In genomic region chr2:76759634-76760366, GRCh38 we compare ENCODE assay signal across 13 cellular contexts.
"Had no signal": no experiment of that assay in that cellular context is flagged by ENCODE, and none has a peak within 500 bp of the region (broad histone marks: within the 10 kb centered on the region; RNA-seq: fewer than 3 reads in every experiment).

No MANE protein-coding gene starts in this region.

- H3K27ac ChIP-seq: brain microvascular endothelial cell, suprapubic skin, upper lobe of right lung had no signal

- H3K4me1 ChIP-seq: suprapubic skin, upper lobe of right lung had no signal

- DNase-seq: activated CD4-positive, alpha-beta memory T cell treated with anti-CD3 and anti-CD28 coated beads, Interleukin-2, amount 10 ng/mL, durations not matched to agents 7 days and 5 days; activated CD4-positive, alpha-beta T cell treated with anti-CD3 and anti-CD28 coated beads for 36 hours; activated gamma-delta T cell treated with Interleukin-2 at 50 U/mL for 16 hours; activated naive CD8-positive, alpha-beta T cell treated with anti-CD3 and anti-CD28 coated beads for 36 hours; activated T-cell treated with anti-CD3 and anti-CD28 coated beads, Interleukin-2, amount 50 U/mL, for 72 hours; brain microvascular endothelial cell; hypothalamus; kidney glomerular epithelial cell; stimulated activated CD4-positive, alpha-beta T cell treated with anti-CD3 and anti-CD28 coated beads, Interleukin-12 subunit alpha, Interleukin-12 subunit beta, amount 100 ng/mL, for 4 hours; stimulated activated naive CD8-positive, alpha-beta T cell treated with anti-CD3 and anti-CD28 coated beads, Interleukin-15, Interleukin-2, amounts not matched to agents 100 U/mL and 50 U/mL, for 24 hours; upper lobe of right lung had no signal

- H3K27me3 ChIP-seq: brain microvascular endothelial cell, suprapubic skin, upper lobe of right lung had no signal

- H3K27ac Mint-ChIP-seq: activated CD4-positive, alpha-beta memory T cell treated with anti-CD3 and anti-CD28 coated beads, Interleukin-2, amount 10 ng/mL, durations not matched to agents 7 days and 5 days; activated CD4-positive, alpha-beta T cell treated with anti-CD3 and anti-CD28 coated beads for 36 hours; activated naive CD8-positive, alpha-beta T cell treated with anti-CD3 and anti-CD28 coated beads for 36 hours; activated T-cell treated with anti-CD3 and anti-CD28 coated beads, Interleukin-2, amount 50 U/mL, for 72 hours had no signal

- H3K4me3 ChIP-seq: suprapubic skin, upper lobe of right lung had no signal

- H3K9me3 ChIP-seq: suprapubic skin, upper lobe of right lung had no signal

- H3K36me3 Mint-ChIP-seq: activated naive CD8-positive, alpha-beta T cell treated with anti-CD3 and anti-CD28 coated beads for 36 hours had no signal

- H3K36me3 ChIP-seq: brain microvascular endothelial cell, suprapubic skin, upper lobe of right lung had no signal

- H3K27me3 Mint-ChIP-seq: activated CD4-positive, alpha-beta memory T cell treated with anti-CD3 and anti-CD28 coated beads, Interleukin-2, amount 10 ng/mL, durations not matched to agents 7 days and 5 days; activated CD4-positive, alpha-beta T cell treated with anti-CD3 and anti-CD28 coated beads for 36 hours; activated naive CD8-positive, alpha-beta T cell treated with anti-CD3 and anti-CD28 coated beads for 36 hours had no signal

- H3K4me1 Mint-ChIP-seq: activated CD4-positive, alpha-beta memory T cell treated with anti-CD3 and anti-CD28 coated beads, Interleukin-2, amount 10 ng/mL, durations not matched to agents 7 days and 5 days; activated CD4-positive, alpha-beta T cell treated with anti-CD3 and anti-CD28 coated beads for 36 hours; activated naive CD8-positive, alpha-beta T cell treated with anti-CD3 and anti-CD28 coated beads for 36 hours had no signal

- H3K9me3 Mint-ChIP-seq: activated naive CD8-positive, alpha-beta T cell treated with anti-CD3 and anti-CD28 coated beads for 36 hours had no signal

- H3K4me3 Mint-ChIP-seq: activated CD4-positive, alpha-beta memory T cell treated with anti-CD3 and anti-CD28 coated beads, Interleukin-2, amount 10 ng/mL, durations not matched to agents 7 days and 5 days; activated CD4-positive, alpha-beta T cell treated with anti-CD3 and anti-CD28 coated beads for 36 hours; activated naive CD8-positive, alpha-beta T cell treated with anti-CD3 and anti-CD28 coated beads for 36 hours; activated T-cell treated with anti-CD3 and anti-CD28 coated beads, Interleukin-2, amount 50 U/mL, for 72 hours had no signal

- ATAC-seq: activated CD4-positive, alpha-beta T cell treated with anti-CD3 and anti-CD28 coated beads for 36 hours; activated T-cell treated with anti-CD3 and anti-CD28 coated beads, Interleukin-2, amount 50 U/mL, for 72 hours; esophagus mucosa; stimulated activated naive CD8-positive, alpha-beta T cell treated with anti-CD3 and anti-CD28 coated beads, Interleukin-15, Interleukin-2, amounts not matched to agents 100 U/mL and 50 U/mL, for 24 hours; upper lobe of right lung had no signal
